Comparison of ENCODE assay signal across 8 cellular contexts in the genomic region with DNA sequence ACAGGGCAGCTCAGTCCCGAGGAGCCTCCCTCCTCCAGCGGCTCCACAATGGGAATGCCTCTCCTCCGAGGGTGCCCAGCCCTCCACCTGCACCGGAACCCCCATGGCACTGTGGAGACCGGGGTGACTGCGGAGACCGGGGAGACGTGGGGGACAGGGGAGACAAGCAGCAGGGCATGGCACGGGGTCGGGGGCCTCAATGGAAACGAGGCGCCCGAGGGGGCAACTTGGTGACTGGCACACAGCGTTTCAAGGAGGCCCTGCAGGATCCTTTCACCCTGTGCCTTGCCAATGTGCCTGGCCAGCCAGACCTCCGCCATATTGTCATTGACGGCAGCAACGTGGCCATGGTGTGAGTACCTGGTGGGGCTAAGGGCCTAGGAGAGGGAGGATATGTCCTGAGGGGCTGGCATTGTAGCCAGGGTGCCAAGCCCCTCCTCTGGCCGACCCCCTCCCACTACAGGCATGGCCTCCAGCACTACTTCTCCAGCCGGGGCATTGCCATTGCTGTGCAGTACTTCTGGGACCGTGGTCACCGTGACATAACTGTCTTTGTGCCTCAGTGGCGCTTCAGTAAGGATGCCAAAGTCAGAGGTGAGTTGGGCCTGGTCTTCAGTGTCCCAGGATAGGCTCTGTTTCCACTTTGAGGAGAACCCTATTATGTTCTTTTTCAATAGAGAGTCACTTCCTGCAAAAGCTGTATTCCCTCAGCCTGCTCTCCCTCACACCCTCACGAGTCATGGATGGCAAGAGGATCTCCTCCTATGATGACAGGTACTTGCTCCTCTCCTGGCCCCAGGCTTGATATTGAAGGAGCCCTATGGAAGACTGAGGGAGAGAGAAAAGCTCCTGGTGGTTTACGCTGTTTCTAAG. TPM values are rescaled to one million over a fixed set of nuclear protein-coding genes. Genes with fewer than 3 reads are reported as not detected.
DNase-seq lines count a peak whose midpoint lies in the region; ATAC-seq and TF ChIP-seq lines count a peak whose summit lies in the region.

No MANE protein-coding gene starts in this region.

- H3K27ac ChIP-seq in CD4-positive, alpha-beta memory T cell (ENCODE audit: low read depth, low read length): peak overlapping the region; percentile 93
- H3K27ac ChIP-seq in esophagus squamous epithelium: peak overlapping the region in 3 of 4 donors; percentile 97 to 99 (median 99)

- no peaks in the 10 kb centered on the region for H3K27me3 ChIP-seq in CD4-positive, alpha-beta memory T cell (ENCODE audit: insufficient read depth, low read length)
- H3K27me3 ChIP-seq in esophagus squamous epithelium (no peaks in the 10 kb centered on the region), MG63 (no peaks in the 10 kb centered on the region)

- no peak for TF ChIP-seq POLR2A in NB4 (IDR thresholded peaks at IDR 0.05; ENCODE audit: extremely low read depth, insufficient read length)
- TF ChIP-seq POLR2A in esophagus squamous epithelium (IDR thresholded peaks at IDR 0.05): no peak

- H3K27ac Mint-ChIP-seq in CD4-positive, alpha-beta memory T cell: peak overlapping the region in 5 of 7 donors; percentile 15 to 98 (median 36)
- H3K27ac Mint-ChIP-seq in progenitor cell of endocrine pancreas: peak overlapping the region; percentile 31

- H3K9me3 ChIP-seq in CD4-positive, alpha-beta memory T cell (ENCODE audit: control insufficient read depth in 1 of 2, low read length in 2 of 2): no peaks in the 10 kb centered on the region
- H3K9me3 ChIP-seq in esophagus squamous epithelium (no peaks in the 10 kb centered on the region), MG63 (no peaks in the 10 kb centered on the region)

- intact Hi-C loops in CD4-positive, alpha-beta memory T cell (cut with micrococcal nuclease): loop anchor here (5.0 kb wide), 3 partner anchors 120 to 865 kb away; partner anchors contain the start of genes AP1G2, LTB4R and LTB4R2
- intact Hi-C loops in esophagus squamous epithelium (cut with DNase I): loop anchor here (5.0 kb wide), 2 partner anchors 65 to 100 kb away; partner anchors contain the start of gene NFATC4

- DNase-seq in CD4-positive, alpha-beta memory T cell: peak in 1 of 5 donors; percentile 39
- DNase-seq in NB4 (ENCODE audit: low read depth): no peak
- no peak for DNase-seq in esophagus squamous epithelium (lab: John Stamatoyannopoulos, UW)
- no peak for DNase-seq in progenitor cell of endocrine pancreas (ENCODE audit: low spot score, unreplicated experiment)
- DNase-seq in epidermal melanocyte (ENCODE audit: insufficient read length, low spot score): no peak
- DNase-seq in MG63: no peak

- H3K4me1 ChIP-seq in CD4-positive, alpha-beta memory T cell (ENCODE audit: insufficient read depth, low read length): peaks cover 62% of the 10 kb centered on the region
- peaks cover 34 to 77% (median 46%) of the 10 kb centered on the region in 3 donors for H3K4me1 ChIP-seq in esophagus squamous epithelium

- no peak overlapping the region for H3K4me3 ChIP-seq in CD4-positive, alpha-beta memory T cell (ENCODE audit: low read length in 2 of 2)
- H3K4me3 ChIP-seq in NB4 (ENCODE audit: low read depth, low read length) (peak overlapping the region; percentile 28), esophagus squamous epithelium (peak overlapping the region in 3 of 4 donors; percentile 79 to 88 (median 80)), MG63 (no peak overlapping the region)

- WGBS in esophagus squamous epithelium, 2 donors: 79 to 83% methylated on average over 6 to 18 of the region's 24 CpGs

- peaks cover 34% of the 10 kb centered on the region for H3K36me3 ChIP-seq in CD4-positive, alpha-beta memory T cell (ENCODE audit: insufficient read depth, low read length)
- H3K36me3 ChIP-seq in esophagus squamous epithelium (peaks cover 19 to 62% (median 27%) of the 10 kb centered on the region in 3 donors), MG63 (peaks cover 33% of the 10 kb centered on the region)

- peaks cover 30 to 57% of the 10 kb centered on the region in 2 donors for H3K36me3 Mint-ChIP-seq in CD4-positive, alpha-beta memory T cell
- peaks cover 11% of the 10 kb centered on the region for H3K36me3 Mint-ChIP-seq in progenitor cell of endocrine pancreas (ENCODE audit: insufficient read depth)

- CTCF ChIA-PET in CD4-positive, alpha-beta memory T cell (lab: Charles Lee; ENCODE audit: partially characterized antibody): interaction anchor here (0.9 to 24.1 kb wide), 30 partner anchors 9 to 375 kb away, joined by 3 to 791 read pairs (median 8); partner anchors contain the start of genes ADCY4, CIDEB, DCAF11 and DHRS1

- H3K27me3 Mint-ChIP-seq in CD4-positive, alpha-beta memory T cell: no peaks in the 10 kb centered on the region
- no peaks in the 10 kb centered on the region for H3K27me3 Mint-ChIP-seq in progenitor cell of endocrine pancreas

- POLR2A ChIA-PET in CD4-positive, alpha-beta memory T cell (lab: Charles Lee; ENCODE audit: partially characterized antibody): interaction anchor here (1.0 to 11.1 kb wide), 17 partner anchors 7 to 318 kb away, joined by 3 to 361 read pairs (median 19); partner anchors contain the start of genes ADCY4, DCAF11, DHRS1 and GMPR2

- peaks cover 27 to 66% (median 45%) of the 10 kb centered on the region in 4 donors for H3K4me1 Mint-ChIP-seq in CD4-positive, alpha-beta memory T cell
- peaks cover 27% of the 10 kb centered on the region for H3K4me1 Mint-ChIP-seq in progenitor cell of endocrine pancreas (ENCODE audit: low read depth)

- peak overlapping the region in 3 of 8 donors; percentile 13 to 90 (median 16) for H3K4me3 Mint-ChIP-seq in CD4-positive, alpha-beta memory T cell
- H3K4me3 Mint-ChIP-seq in progenitor cell of endocrine pancreas (ENCODE audit: low read depth): no peak overlapping the region

- TF ChIP-seq CTCF in NB4 (IDR thresholded peaks at IDR 0.05; ENCODE audit: low read depth, low read length) (no peak), esophagus squamous epithelium (IDR thresholded peaks at IDR 0.05) (no peak), progenitor cell of endocrine pancreas (IDR thresholded peaks at IDR 0.05; ENCODE audit: unreplicated experiment) (no peak)

- ATAC-seq in GM21737 (IDR thresholded peaks at IDR 0.05; ENCODE audit: unreplicated experiment): no peak
- ATAC-seq in GM19328 (IDR thresholded peaks at IDR 0.05; ENCODE audit: unreplicated experiment): no peak

- no peaks in the 10 kb centered on the region for H3K9me3 Mint-ChIP-seq in CD4-positive, alpha-beta memory T cell
- no peaks in the 10 kb centered on the region for H3K9me3 Mint-ChIP-seq in progenitor cell of endocrine pancreas (ENCODE audit: low read depth)

RNA-seq across cellular contexts. Expression of gene KHNYN, which starts 2.7 kb away (rescaled TPM):
- total RNA-seq in CD4-positive, alpha-beta memory T cell: 100 to 1,000 TPM; 137 to 142 TPM
- polyA plus RNA-seq in CD4-positive, alpha-beta memory T cell: 10 to 100 TPM; 11.6 to 21.4 TPM
- total RNA-seq in esophagus squamous epithelium (10 to 100 TPM; 35.6 to 68.9 (median 42.9) TPM), progenitor cell of endocrine pancreas (74.3 and 77.4 TPM in 2 replicates)
- 19.1 and 30.7 TPM in 2 replicates for total RNA-seq in MG63 (2014; rRNA removed; shearing (Covaris generic); ENCODE audit: low replicate concordance)

RNA-seq across cellular contexts. Expression of gene CBLN3, which starts 3.0 kb away (rescaled TPM):
- 1 to 10 TPM; 3.8 to 6.1 TPM for total RNA-seq in CD4-positive, alpha-beta memory T cell
- polyA plus RNA-seq in CD4-positive, alpha-beta memory T cell: under 1 TPM in 1 of 2 donors, not detected in 1; 0.41 TPM
- under 1 TPM in 3 of 4 donors, not detected in 1; 0.13 to 0.95 (median 0.85) TPM for total RNA-seq in esophagus squamous epithelium
- 1.5 and 1.9 TPM in 2 replicates for total RNA-seq in progenitor cell of endocrine pancreas
- total RNA-seq in MG63 (2014; rRNA removed; shearing (Covaris generic); ENCODE audit: low replicate concordance): 2.0 TPM in 1 of 2 replicates, not detected in the other

RNA-seq across cellular contexts. Expression of gene SDR39U1, which starts 10.1 kb away (rescaled TPM):
- 100 to 1,000 TPM; 102 to 109 TPM for total RNA-seq in CD4-positive, alpha-beta memory T cell
- 10 to 100 TPM; 43.2 to 56.8 TPM for polyA plus RNA-seq in CD4-positive, alpha-beta memory T cell
- total RNA-seq in esophagus squamous epithelium (10 to 100 TPM; 16.1 to 36.0 (median 20.4) TPM), progenitor cell of endocrine pancreas (68.1 and 68.2 TPM in 2 replicates)
- 16.8 and 32.0 TPM in 2 replicates for total RNA-seq in MG63 (2014; rRNA removed; shearing (Covaris generic); ENCODE audit: low replicate concordance)

RNA-seq across cellular contexts. Expression of gene NYNRIN, which starts 33.7 kb away (rescaled TPM):
- under 1 TPM in 1 of 2 experiments, not detected in 1; 0.32 TPM for total RNA-seq in CD4-positive, alpha-beta memory T cell
- polyA plus RNA-seq in CD4-positive, alpha-beta memory T cell: under 1 TPM in 1 of 2 donors, not detected in 1; 0.02 TPM
- 10 to 100 TPM in 3 of 4 donors, 1 to 10 TPM in 1; 4.7 to 14.7 (median 11.8) TPM for total RNA-seq in esophagus squamous epithelium
- total RNA-seq in progenitor cell of endocrine pancreas: 38.3 and 40.0 TPM in 2 replicates
- 0.30 TPM in 1 of 2 replicates, not detected in the other for total RNA-seq in MG63 (2014; rRNA removed; shearing (Covaris generic); ENCODE audit: low replicate concordance)

Comparison
In these comparisons a context has a peak if more than half of its experiments do, and no peak if none do; other contexts are left out.
1. H3K4me3 ChIP-seq: peak in NB4 (single experiment) and esophagus squamous epithelium (3 of 4); none in CD4-positive, alpha-beta memory T cell (0 of 2) and MG63 (single experiment).